In genomic region chr6:33806795-33807194, GRCh38 we compare ENCODE assay signal across 26 cellular contexts. TPM values are rescaled to one million over a fixed set of nuclear protein-coding genes. Genes with fewer than 3 reads are reported as not detected.
DNase-seq lines count a peak whose midpoint lies in the region; ATAC-seq, FAIRE-seq and TF ChIP-seq lines count a peak whose summit lies in the region.
"Had no signal": no experiment of that assay in that cellular context is flagged by ENCODE, and none has a peak within 500 bp of the region (broad histone marks: within the 10 kb centered on the region; RNA-seq: fewer than 3 reads in every experiment).

No MANE protein-coding gene starts in this region.

- no peak for TF ChIP-seq RAD21 in H1 (IDR thresholded peaks at IDR 0.05 in 1 of 2, conservative IDR thresholded peaks at IDR 0.05 in 1 of 2; ENCODE audit: low read depth in 2 of 2, low read length in 2 of 2)

- no peak overlapping the region for H2AFZ ChIP-seq in H1 (ENCODE audit: low read length)
- H2AFZ ChIP-seq: GM23338 had no signal

- H4K5ac ChIP-seq in H1 (ENCODE audit: insufficient read length, low read depth, low read length): no peak overlapping the region

- H3K36me3 Mint-ChIP-seq in activated CD4-positive, alpha-beta T cell treated with anti-CD3 and anti-CD28 coated beads, Interleukin-2, amount 10 ng/mL, durations not matched to agents 7 days and 5 days (ENCODE audit: low read depth): no peaks in the 10 kb centered on the region
- no peaks in the 10 kb centered on the region for H3K36me3 Mint-ChIP-seq in natural killer cell
- H3K36me3 Mint-ChIP-seq: CD4-positive, alpha-beta memory T cell had no signal

- H3K23me2 ChIP-seq in H1 (ENCODE audit: low read depth, low read length): no peaks in the 10 kb centered on the region

- H2BK15ac ChIP-seq in H1 (ENCODE audit: low read length): no peak overlapping the region

- H3K4me1 ChIP-seq in H1 (replicated peaks in 1 of 4; ENCODE audit: control insufficient read depth in 3 of 4, insufficient read depth in 4 of 4, low read length in 3 of 4): peaks cover 12 to 28% (median 20%) of the 10 kb centered on the region in 4 experiments
- peaks cover 24% of the 10 kb centered on the region for H3K4me1 ChIP-seq in A673 (ENCODE audit: insufficient read depth, low read length, poor library complexity, severe bottlenecking)

- H2BK5ac ChIP-seq in H1 (ENCODE audit: low read depth, low read length): no peak overlapping the region

- no peak overlapping the region for H3K4me3 Mint-ChIP-seq in activated CD4-positive, alpha-beta T cell treated with anti-CD3 and anti-CD28 coated beads, Interleukin-2, amount 10 ng/mL, durations not matched to agents 7 days and 5 days
- peak overlapping the region; percentile 13 for H3K4me3 Mint-ChIP-seq in natural killer cell
- H3K4me3 Mint-ChIP-seq: GM23338, HFFc6 had no signal

- CTCF ChIA-PET in activated CD4-positive, alpha-beta T cell treated with anti-CD3 and anti-CD28 coated beads, Interleukin-2, amount 10 ng/mL, durations not matched to agents 7 days and 5 days (lab: Charles Lee): interaction anchor here (0.8 kb wide), 1 partner anchor 11 kb away, joined by 3 read pairs; no protein-coding TSS in a partner anchor
- CTCF ChIA-PET in H1 (lab: Charles Lee; ENCODE audit: partially characterized antibody) (interaction anchor here (0.6 to 2.0 kb wide), 11 partner anchors 9 to 248 kb away, joined by 3 to 5 read pairs (median 3); no protein-coding TSS in a partner anchor), A673 (lab: Charles Lee) (no interaction called here)

- H3K36me3 ChIP-seq in H1 (ENCODE audit: control insufficient read depth in 2 of 4, insufficient read depth in 4 of 4, low read length in 3 of 4) (no peaks in the 10 kb centered on the region), A673 (ENCODE audit: insufficient read depth, low read length, poor library complexity, severe bottlenecking) (no peaks in the 10 kb centered on the region)
- H3K36me3 ChIP-seq: BE2C, HAP-1 had no signal

- peak overlapping the region; percentile 33 for H3K27ac Mint-ChIP-seq in activated CD4-positive, alpha-beta T cell treated with anti-CD3 and anti-CD28 coated beads, Interleukin-2, amount 10 ng/mL, durations not matched to agents 7 days and 5 days
- no peak overlapping the region for H3K27ac Mint-ChIP-seq in natural killer cell
- H3K27ac Mint-ChIP-seq: GM23338, HFFc6 had no signal

- no peak overlapping the region for H3K23ac ChIP-seq in H1 (ENCODE audit: insufficient read length)

- no peak for DNase-seq in activated CD4-positive, alpha-beta T cell treated with anti-CD3 and anti-CD28 coated beads, Interleukin-2, amount 10 ng/mL, durations not matched to agents 7 days and 5 days
- no peak for DNase-seq in activated CD4-positive, alpha-beta T cell treated with anti-CD3 and anti-CD28 coated beads, Interleukin-2, amount 50 U/mL, for 1 hour
- DNase-seq in NCI-H2227 treated with DMSO at 0.1 percent for 48 hours (lab: John Stamatoyannopoulos, UW) (peak; percentile 26), H1 (ENCODE audit: low read depth in 1 of 2, low spot score in 2 of 2) (no peak), natural killer cell (no peak), A673 (ENCODE audit: low spot score) (no peak)
- DNase-seq in stimulated activated naive CD8-positive, alpha-beta T cell treated with anti-CD3 and anti-CD28 coated beads, Interleukin-15, Interleukin-2, amounts not matched to agents 100 U/mL and 50 U/mL, for 24 hours: no peak
- DNase-seq: ACHN; BE2C; C1 segment of cervical spinal cord; Calu3; CD4-positive, alpha-beta memory T cell; COR-L47; DMS53; DMS79 treated with DMSO at 0.1 percent for 48 hours; GF-D8; HFFc6 had no signal

- no peak overlapping the region for H2BK20ac ChIP-seq in H1 (ENCODE audit: low read length)

- peak overlapping the region; percentile 35; the same call in 1 of the 2 replicates for H2BK12ac ChIP-seq in H1 (ENCODE audit: low read depth, low read length)

- H3K9me3 ChIP-seq in H1 (ENCODE audit: insufficient read depth in 2 of 2, low read depth in 1 of 2, low read length in 1 of 2) (no peaks in the 10 kb centered on the region), A673 (ENCODE audit: low read depth, low read length, poor library complexity, severe bottlenecking) (no peaks in the 10 kb centered on the region)
- H3K9me3 ChIP-seq: BE2C, HAP-1 had no signal

- no peak for TF ChIP-seq CTCF in H1 (IDR thresholded peaks at IDR 0.05; ENCODE audit: control extremely low read depth in 1 of 3, insufficient read depth in 1 of 3, low read depth in 1 of 3, low read length in 3 of 3)
- TF ChIP-seq CTCF in natural killer cell (IDR thresholded peaks at IDR 0.05): no peak
- no peak for TF ChIP-seq CTCF in A673 (conservative IDR thresholded peaks at IDR 0.05; ENCODE audit: low read depth, low read length)

- ATAC-seq in natural killer cell (no peak), HG03025 (IDR thresholded peaks at IDR 0.05; ENCODE audit: low FRiP score, unreplicated experiment) (no peak)
- no peak for ATAC-seq in stimulated activated naive CD8-positive, alpha-beta T cell treated with anti-CD3 and anti-CD28 coated beads, Interleukin-15, Interleukin-2, amounts not matched to agents 100 U/mL and 50 U/mL, for 24 hours
- ATAC-seq: GM23338 had no signal

- no peaks in the 10 kb centered on the region for H3K79me2 ChIP-seq in H1 (ENCODE audit: control insufficient read depth in 1 of 2, insufficient read depth in 2 of 2, low read length in 2 of 2)

- H3K27ac ChIP-seq in H1 (ENCODE audit: low read depth, low read length): no peak overlapping the region
- H3K27ac ChIP-seq in A673 (ENCODE audit: low read depth, low read length, poor library complexity, severe bottlenecking): no peak overlapping the region
- H3K27ac ChIP-seq: 22Rv1 had no signal

- no peak for FAIRE-seq in H1 (lab: Jason Lieb, UNC)
- FAIRE-seq: A204.1, GM12891, H54 had no signal

- 76% methylated on average over 7 of the region's 7 CpGs; no CpG with 5 or more reads in 1 of the 2 experiments for WGBS in H1 (ENCODE audit: extremely low coverage in 1 of 2, insufficient coverage in 1 of 2, insufficient read length in 1 of 2, insufficient replicate concordance in 2 of 2, low coverage in 1 of 2, low lambda C conversion rate in 2 of 2, missing lambda C conversion rate in 1 of 2), 2 experiments

- H3K4me3 ChIP-seq in H1 (ENCODE audit: extremely low read depth in 1 of 4, insufficient read depth in 2 of 4, low read depth in 3 of 4, low read length in 4 of 4) (no peak overlapping the region), A673 (ENCODE audit: low read depth, low read length, poor library complexity, severe bottlenecking) (no peak overlapping the region)
- H3K4me3 ChIP-seq: GM23338, HAP-1 had no signal

- no peak overlapping the region for H2AK5ac ChIP-seq in H1 (ENCODE audit: low read depth, low read length)

- no peaks in the 10 kb centered on the region for H3K9me3 Mint-ChIP-seq in activated CD4-positive, alpha-beta T cell treated with anti-CD3 and anti-CD28 coated beads, Interleukin-2, amount 10 ng/mL, durations not matched to agents 7 days and 5 days
- H3K9me3 Mint-ChIP-seq in natural killer cell: no peaks in the 10 kb centered on the region
- H3K9me3 Mint-ChIP-seq: CD4-positive, alpha-beta memory T cell; GM23338; HFFc6 had no signal

- H3K4me2 ChIP-seq in H1 (ENCODE audit: insufficient read depth in 1 of 2, low read depth in 2 of 2, low read length in 2 of 2): no peak overlapping the region
- H3K4me2 ChIP-seq: GM23338 had no signal

- H3K14ac ChIP-seq in H1 (ENCODE audit: insufficient read length): no peak overlapping the region

- intact Hi-C loops in natural killer cell (cut with micrococcal nuclease): no loop called here
- intact Hi-C loops in A673 (cut with micrococcal nuclease; ENCODE audit: unreplicated experiment): no loop called here

- TF ChIP-seq POLR2A in H1 (IDR thresholded peaks at IDR 0.05; ENCODE audit: control extremely low read depth in 1 of 2, low read depth in 2 of 2, low read length in 2 of 2): no peak

- POLR2A ChIA-PET in activated CD4-positive, alpha-beta T cell treated with anti-CD3 and anti-CD28 coated beads, Interleukin-2, amount 10 ng/mL, durations not matched to agents 7 days and 5 days (lab: Charles Lee): no interaction called here
- POLR2A ChIA-PET in H1 (lab: Charles Lee; ENCODE audit: partially characterized antibody) (interaction anchor here (1.8 to 1.9 kb wide), 2 partner anchors 8 to 34 kb away, joined by 4 read pairs; no protein-coding TSS in a partner anchor), A673 (lab: Charles Lee; ENCODE audit: low non-redundant PET) (no interaction called here)

- H3K27me3 ChIP-seq in H1 (replicated peaks in 1 of 4; ENCODE audit: control insufficient read depth in 3 of 4, extremely low read depth in 1 of 4, insufficient read depth in 3 of 4, low read length in 3 of 4) (peaks cover 0 to 3% (median 0%) of the 10 kb centered on the region in 4 experiments; a peak in 1 of 7 replicates), A673 (replicated peaks; ENCODE audit: insufficient read depth, low read depth, low read length, poor library complexity) (no peaks in the 10 kb centered on the region)
- H3K27me3 ChIP-seq: BE2C had no signal

- H3K18ac ChIP-seq in H1 (ENCODE audit: extremely low read depth, low read length): no peak overlapping the region

- peaks cover 16% of the 10 kb centered on the region for H3K4me1 Mint-ChIP-seq in activated CD4-positive, alpha-beta T cell treated with anti-CD3 and anti-CD28 coated beads, Interleukin-2, amount 10 ng/mL, durations not matched to agents 7 days and 5 days
- peaks cover 26 to 30% of the 10 kb centered on the region in 2 donors for H3K4me1 Mint-ChIP-seq in natural killer cell

- no peak overlapping the region for H3K4ac ChIP-seq in H1 (replicated peaks; ENCODE audit: insufficient read length, low read depth, low read length)

- no TSS peak for BruUV-seq in A673 (replicated peaks; lab: Mats Ljungman, UMichigan)

- no peak overlapping the region for H3K56ac ChIP-seq in H1 (replicated peaks; ENCODE audit: insufficient read length, low read depth, low read length)

- no peak overlapping the region for H4K8ac ChIP-seq in H1 (ENCODE audit: extremely low read depth, insufficient read depth, low read length)

- no peak overlapping the region for H4K91ac ChIP-seq in H1 (replicated peaks; ENCODE audit: insufficient read length, low read length)

- no peak overlapping the region for H2BK120ac ChIP-seq in H1 (replicated peaks; ENCODE audit: low read depth, low read length)

- peaks cover 45% of the 10 kb centered on the region for H3K27me3 Mint-ChIP-seq in activated CD4-positive, alpha-beta T cell treated with anti-CD3 and anti-CD28 coated beads, Interleukin-2, amount 10 ng/mL, durations not matched to agents 7 days and 5 days
- H3K27me3 Mint-ChIP-seq in natural killer cell (ENCODE audit: low read depth in 2 of 2): peaks cover 45 to 67% of the 10 kb centered on the region in 2 donors

- H3K79me1 ChIP-seq in H1 (ENCODE audit: low read depth, low read length): no peaks in the 10 kb centered on the region

- no peak overlapping the region for H3K9ac ChIP-seq in H1 (replicated peaks in 1 of 4; ENCODE audit: extremely low read depth in 1 of 4, low read depth in 3 of 4, low read length in 3 of 4)

- TF ChIP-seq EP300 in H1 (IDR thresholded peaks at IDR 0.05; ENCODE audit: borderline replicate concordance in 1 of 2, low read depth in 2 of 2, low read length in 2 of 2): no peak

- H4K20me1 ChIP-seq in H1 (replicated peaks in 1 of 2; ENCODE audit: control insufficient read depth in 1 of 2, insufficient read depth in 2 of 2, low read length in 2 of 2): no peaks in the 10 kb centered on the region

RNA-seq across cellular contexts. Expression of gene MLN, which starts 3.0 kb away (rescaled TPM):
- total RNA-seq in activated CD4-positive, alpha-beta T cell treated with anti-CD3 and anti-CD28 coated beads, Interleukin-2, amount 10 ng/mL, durations not matched to agents 7 days and 5 days: not detected
- total RNA-seq in H1 (2021; fragmentation: NEBNext Ultra II Directional; extraction: Animal tissue kit (Norgen Biotek cat#: 25700)): not detected in 2 replicates
- 0.31 TPM in 1 of 2 replicates, not detected in the other for polyA plus RNA-seq in H1 (2011; rRNA removed)
- polyA plus RNA-seq in H1 (2011; cell fraction: cytosol; rRNA removed): not detected
- not detected for polyA plus RNA-seq in H1 (2011; cell fraction: nucleus; rRNA removed)
- polyA plus RNA-seq in H1 (2012, experiment 1 of 2): not detected in 4 replicates
- polyA plus RNA-seq in H1 (2012, experiment 2 of 2): not detected
- not detected for polyA plus RNA-seq in H1 (2013, experiment 1 of 2)
- polyA plus RNA-seq in H1 (2013, experiment 2 of 2): not detected
- polyA minus RNA-seq in H1 (2011; rRNA and poly(A)+ RNA removed): not detected in 2 replicates
- not detected for polyA minus RNA-seq in H1 (2011; cell fraction: cytosol; rRNA and poly(A)+ RNA removed)
- polyA minus RNA-seq in H1 (2011; cell fraction: nucleus; rRNA and poly(A)+ RNA removed): not detected
- not detected for total RNA-seq in natural killer cell
- not detected in 2 replicates for total RNA-seq in A673 (2021)
- total RNA-seq: Calu3; CD4-positive, alpha-beta memory T cell; Daoy; G401; GM23338; HFFc6 had no signal
- polyA plus RNA-seq: CD4-positive, alpha-beta memory T cell; GM23338 had no signal

RNA-seq across cellular contexts. Expression of gene LEMD2, which starts 17.9 kb away (rescaled TPM):
- 10 to 100 TPM; 73.1 to 74.1 TPM for total RNA-seq in activated CD4-positive, alpha-beta T cell treated with anti-CD3 and anti-CD28 coated beads, Interleukin-2, amount 10 ng/mL, durations not matched to agents 7 days and 5 days
- total RNA-seq in H1 (2021; fragmentation: NEBNext Ultra II Directional; extraction: Animal tissue kit (Norgen Biotek cat#: 25700)): 54.1 and 57.3 TPM in 2 replicates
- 32.7 and 54.9 TPM in 2 replicates for polyA plus RNA-seq in H1 (2011; rRNA removed)
- 58.9 TPM for polyA plus RNA-seq in H1 (2011; cell fraction: cytosol; rRNA removed)
- 127 TPM for polyA plus RNA-seq in H1 (2011; cell fraction: nucleus; rRNA removed)
- 58.7 to 71.6 TPM (median 62.9 TPM) in 4 replicates for polyA plus RNA-seq in H1 (2012, experiment 1 of 2)
- 48.3 TPM for polyA plus RNA-seq in H1 (2012, experiment 2 of 2)
- polyA plus RNA-seq in H1 (2013, experiment 1 of 2): 44.0 TPM
- polyA plus RNA-seq in H1 (2013, experiment 2 of 2): 48.2 TPM
- polyA minus RNA-seq in H1 (2011; rRNA and poly(A)+ RNA removed): 47.6 and 60.5 TPM in 2 replicates
- polyA minus RNA-seq in H1 (2011; cell fraction: cytosol; rRNA and poly(A)+ RNA removed): 36.8 TPM
- polyA minus RNA-seq in H1 (2011; cell fraction: nucleus; rRNA and poly(A)+ RNA removed): 82.4 TPM
- total RNA-seq in natural killer cell (100 to 1,000 TPM; 109 to 133 (median 121) TPM), A673 (2021) (75.8 and 76.0 TPM in 2 replicates)
